22 cellular contexts compared by ENCODE assay signal in genomic region chr2:144959416-144959815, GRCh38.
DNase-seq lines count a peak whose midpoint lies in the region; ATAC-seq, FAIRE-seq and TF ChIP-seq lines count a peak whose summit lies in the region.
"Had no signal": no experiment of that assay in that cellular context is flagged by ENCODE, and none has a peak within 500 bp of the region (broad histone marks: within the 10 kb centered on the region; RNA-seq: fewer than 3 reads in every experiment).

No MANE protein-coding gene starts in this region.

- H3K27ac Mint-ChIP-seq in H9 (no peak overlapping the region), progenitor cell of endocrine pancreas (no peak overlapping the region)
- H3K27ac Mint-ChIP-seq: B cell; CD4-positive, CD25-positive, alpha-beta regulatory T cell; CD8-positive, alpha-beta memory T cell had no signal

- H4K91ac ChIP-seq in H9 (ENCODE audit: insufficient read length, low read depth, low read length), result no peak overlapping the region

- H3T11ph ChIP-seq in H9 (ENCODE audit: low read length), result no peak overlapping the region

- no peaks in the 10 kb centered on the region for H3K79me1 ChIP-seq in H9 (ENCODE audit: insufficient read depth, low read depth, low read length, poor library complexity, severe bottlenecking)

- H3K23ac ChIP-seq in H9 (ENCODE audit: insufficient read length, low read depth, low read length), result no peak overlapping the region

- H3K23me2 ChIP-seq in H9 (ENCODE audit: insufficient read length, low read depth, low read length, poor library complexity, severe bottlenecking), result no peaks in the 10 kb centered on the region

- no peak overlapping the region for H2AK5ac ChIP-seq in H9 (ENCODE audit: insufficient read length, low read length)

- H3K18ac ChIP-seq in H9 (ENCODE audit: insufficient read length, low read depth, low read length), result no peak overlapping the region

- TF ChIP-seq POLR2A in upper lobe of left lung (IDR thresholded peaks at IDR 0.05), result no peak

- H3K36me3 Mint-ChIP-seq in H9 (ENCODE audit: insufficient read depth in 1 of 3, low read depth in 3 of 3), result peaks cover 3 to 15% (median 5%) of the 10 kb centered on the region in 3 experiments; a peak in 5 of 7 replicates
- H3K36me3 Mint-ChIP-seq in progenitor cell of endocrine pancreas (ENCODE audit: insufficient read depth), result no peaks in the 10 kb centered on the region
- H3K36me3 Mint-ChIP-seq: CD4-positive, CD25-positive, alpha-beta regulatory T cell; CD8-positive, alpha-beta memory T cell had no signal

- H2BK20ac ChIP-seq in H9 (ENCODE audit: low read depth, low read length, poor library complexity, severe bottlenecking), result no peak overlapping the region

- H2BK12ac ChIP-seq in H9 (ENCODE audit: insufficient read length, low read depth, low read length), result no peak overlapping the region

- H4K8ac ChIP-seq in H9 (replicated peaks; ENCODE audit: insufficient read length, low read depth, low read length), result no peak overlapping the region

- peak; percentile 20 for FAIRE-seq in keratinocyte (lab: Jason Lieb, UNC)
- FAIRE-seq: G401.6, GM12891, GM19239, H1 had no signal

- H3K4me1 Mint-ChIP-seq in H9, result no peaks in the 10 kb centered on the region
- H3K4me1 Mint-ChIP-seq in progenitor cell of endocrine pancreas (ENCODE audit: low read depth), result peaks cover 3% of the 10 kb centered on the region
- H3K4me1 Mint-ChIP-seq: B cell; CD4-positive, CD25-positive, alpha-beta regulatory T cell; CD8-positive, alpha-beta memory T cell had no signal

- H3K4me3 Mint-ChIP-seq in H9, result no peak overlapping the region
- H3K4me3 Mint-ChIP-seq in progenitor cell of endocrine pancreas (ENCODE audit: low read depth), result no peak overlapping the region
- H3K4me3 Mint-ChIP-seq: B cell; CD4-positive, CD25-positive, alpha-beta regulatory T cell; CD8-positive, alpha-beta memory T cell had no signal

- no peaks in the 10 kb centered on the region for H3K9me1 ChIP-seq in keratinocyte (ENCODE audit: control insufficient read depth, extremely low read depth, insufficient read depth, low read length)

- H3K27me3 Mint-ChIP-seq in H9 (ENCODE audit: low read depth), result no peaks in the 10 kb centered on the region; the same call in 1 of the 2 replicates
- no peaks in the 10 kb centered on the region for H3K27me3 Mint-ChIP-seq in progenitor cell of endocrine pancreas
- H3K27me3 Mint-ChIP-seq: B cell; CD4-positive, CD25-positive, alpha-beta regulatory T cell had no signal

- H3K79me2 ChIP-seq in H9 (ENCODE audit: insufficient read depth, low read length) (no peaks in the 10 kb centered on the region), keratinocyte (ENCODE audit: control insufficient read depth, insufficient read depth, low read length) (no peaks in the 10 kb centered on the region)

- no peak overlapping the region for H3K4me3 ChIP-seq in keratinocyte (ENCODE audit: control insufficient read depth in 2 of 3, extremely low read depth in 1 of 3, insufficient read depth in 2 of 3, low read depth in 1 of 3, low read length in 3 of 3)
- H3K4me3 ChIP-seq in upper lobe of left lung, result no peak overlapping the region

- H3K56ac ChIP-seq in H9 (ENCODE audit: insufficient read length, low read depth, low read length), result no peak overlapping the region

- no peaks in the 10 kb centered on the region for H3K4me1 ChIP-seq in H9 (ENCODE audit: insufficient read depth, low read length)
- H3K4me1 ChIP-seq in keratinocyte (ENCODE audit: control insufficient read depth, extremely low read depth, insufficient read depth, low read length), result no peaks in the 10 kb centered on the region
- no peaks in the 10 kb centered on the region for H3K4me1 ChIP-seq in upper lobe of left lung

- H3K9me3 Mint-ChIP-seq in H9, result peaks cover 2 to 11% of the 10 kb centered on the region in 2 experiments; a peak in 4 of 5 replicates
- H3K9me3 Mint-ChIP-seq in progenitor cell of endocrine pancreas (ENCODE audit: low read depth), result peaks cover under 1% of the 10 kb centered on the region
- H3K9me3 Mint-ChIP-seq: CD8-positive, alpha-beta memory T cell had no signal

- DNase-seq in A172 (ENCODE audit: low spot score), result peak; percentile 28
- no peak for DNase-seq in H9
- peak; percentile 28 for DNase-seq in M059J (ENCODE audit: low read depth)
- no peak for DNase-seq in keratinocyte (ENCODE audit: low read depth, low spot score)
- DNase-seq in upper lobe of left lung, result no peak
- DNase-seq in stimulated activated CD8-positive, alpha-beta memory T cell treated with anti-CD3 and anti-CD28 coated beads, Interleukin-4, amount 100 ng/mL, for 48 hours, result no peak
- no peak for DNase-seq in progenitor cell of endocrine pancreas (ENCODE audit: low spot score, unreplicated experiment)
- DNase-seq: C1 segment of cervical spinal cord; CD4-positive, CD25-positive, alpha-beta regulatory T cell; CD8-positive, alpha-beta memory T cell; COR-L47; DMS 273 treated with DMSO at 0.1 percent for 48 hours; DMS53; DND-41; HCEC 1CT had no signal

- H2BK15ac ChIP-seq in H9 (ENCODE audit: low read depth, low read length), result no peak overlapping the region

- H4K20me1 ChIP-seq in H9 (ENCODE audit: control insufficient read depth, insufficient read depth, insufficient read length) (no peaks in the 10 kb centered on the region), keratinocyte (ENCODE audit: control insufficient read depth, extremely low read depth, insufficient read depth, low read length) (no peaks in the 10 kb centered on the region)

- no peak overlapping the region for H3K4me2 ChIP-seq in H9 (ENCODE audit: insufficient read depth, insufficient read length, low read length)
- H3K4me2 ChIP-seq in keratinocyte (ENCODE audit: control insufficient read depth, extremely low read depth, insufficient read depth, low read depth, low read length), result no peak overlapping the region

- no peak for TF ChIP-seq EP300 in upper lobe of left lung (IDR thresholded peaks at IDR 0.05)

- H3K27ac ChIP-seq in H9 (ENCODE audit: insufficient read length, low read depth, low read length) (no peak overlapping the region), keratinocyte (ENCODE audit: control insufficient read depth, insufficient read depth, low read length) (no peak overlapping the region), upper lobe of left lung (no peak overlapping the region)
- H3K27ac ChIP-seq: 22Rv1, HL-60 had no signal

- dilution Hi-C loops in keratinocyte (cut with MboI; ENCODE audit: extremely low pct_ligation_motif_present, low sequenced_read_pairs), result no loop called here

- peak overlapping the region; percentile 80; the same call in 1 of the 2 replicates for H3K14ac ChIP-seq in H9 (ENCODE audit: insufficient read depth, low read length)

- H3K27me3 ChIP-seq in H9 (ENCODE audit: insufficient read depth, low read length) (no peaks in the 10 kb centered on the region), keratinocyte (ENCODE audit: control insufficient read depth, extremely low read depth, insufficient read depth, low read length) (no peaks in the 10 kb centered on the region), upper lobe of left lung (no peaks in the 10 kb centered on the region)

- no peak overlapping the region for H4K5ac ChIP-seq in H9 (ENCODE audit: insufficient read length, low read depth, low read length)

- TF ChIP-seq CTCF in H9 (conservative IDR thresholded peaks at IDR 0.05), result no peak
- TF ChIP-seq CTCF in keratinocyte (optimal IDR thresholded peaks at IDR 0.05 in 1 of 3, IDR thresholded peaks at IDR 0.05 in 1 of 3, conservative IDR thresholded peaks at IDR 0.05 in 1 of 3; ENCODE audit: extremely low read depth in 1 of 3, insufficient read depth in 2 of 3, low read length in 3 of 3), result no peak
- no peak for TF ChIP-seq CTCF in upper lobe of left lung (IDR thresholded peaks at IDR 0.05)
- no peak for TF ChIP-seq CTCF in progenitor cell of endocrine pancreas (IDR thresholded peaks at IDR 0.05; ENCODE audit: unreplicated experiment)

- H3K4ac ChIP-seq in H9 (ENCODE audit: low read depth, low read length), result no peak overlapping the region

- no peaks in the 10 kb centered on the region for H3K36me3 ChIP-seq in keratinocyte (ENCODE audit: control insufficient read depth in 2 of 2, extremely low read depth in 1 of 2, insufficient read depth in 2 of 2, low read length in 2 of 2)
- H3K36me3 ChIP-seq in upper lobe of left lung, result no peaks in the 10 kb centered on the region

- ATAC-seq in upper lobe of left lung (ENCODE audit: low FRiP score in 2 of 2), result no peak

- no peak overlapping the region for H2BK120ac ChIP-seq in H9 (ENCODE audit: low read depth, low read length, poor library complexity, severe bottlenecking)

- no CpG with 5 or more reads among the region's 2 CpGs for WGBS in H9 (ENCODE audit: extremely low coverage, insufficient read length, low lambda C conversion rate)
- 90 to 93% methylated on average over 2 of the region's 2 CpGs for WGBS in upper lobe of left lung, 2 donors

- no peak overlapping the region for H3K9ac ChIP-seq in H9 (ENCODE audit: extremely low read depth, insufficient read length, low read length)
- H3K9ac ChIP-seq in keratinocyte (ENCODE audit: control insufficient read depth, extremely low read depth, insufficient read depth, low read length), result no peak overlapping the region

- no peak overlapping the region for H2BK5ac ChIP-seq in H9 (ENCODE audit: insufficient read length, low read length)

- no peak overlapping the region for H2AFZ ChIP-seq in H9 (ENCODE audit: low read length)
- H2AFZ ChIP-seq in keratinocyte (ENCODE audit: control insufficient read depth, low read length), result no peak overlapping the region

- H3K9me3 ChIP-seq in H9 (ENCODE audit: control insufficient read depth, low read depth, low read length) (no peaks in the 10 kb centered on the region), keratinocyte (ENCODE audit: control insufficient read depth, low read depth, low read length) (no peaks in the 10 kb centered on the region), upper lobe of left lung (no peaks in the 10 kb centered on the region)

Comparison
In these comparisons a context has a peak if more than half of its experiments do, and no peak if none do; other contexts are left out.
1. DNase-seq: peak in A172 (single experiment) and M059J (single experiment); none in H9 (single experiment), keratinocyte (single experiment), upper lobe of left lung (0 of 2), stimulated activated CD8-positive, alpha-beta memory T cell treated with anti-CD3 and anti-CD28 coated beads, Interleukin-4, amount 100 ng/mL, for 48 hours (single experiment) and progenitor cell of endocrine pancreas (single experiment).